30 cellular contexts compared by ENCODE assay signal in genomic region chr2:61233581-61233980, GRCh38.
A peak's percentile ranks its signal among the peaks of the same experiment; 100 is the strongest.
DNase-seq lines count a peak whose midpoint lies in the region; ATAC-seq and TF ChIP-seq lines count a peak whose summit lies in the region.
"Had no signal": no experiment of that assay in that cellular context is flagged by ENCODE, and none has a peak within 500 bp of the region (broad histone marks: within the 10 kb centered on the region; RNA-seq: fewer than 3 reads in every experiment).

No MANE protein-coding gene starts in this region.

- peak; percentile 8 for DNase-seq in activated T-cell treated with anti-CD3 and anti-CD28 coated beads for 48 hours (ENCODE audit: low read depth)
- no peak for DNase-seq in activated T-cell treated with anti-CD3 and anti-CD28 coated beads for 4 hours
- peak; percentile 29 for DNase-seq in ELR (ENCODE audit: low read depth)
- DNase-seq in NB4 (ENCODE audit: low read depth), result peak; percentile 13
- no peak for DNase-seq in naive B cell
- no peak for DNase-seq in NCI-H748 (lab: John Stamatoyannopoulos, UW; ENCODE audit: unreplicated experiment)
- no peak for DNase-seq in trophoblast cell
- DNase-seq: activated effector memory CD4-positive, alpha-beta T cell treated with Interleukin-2 at 50 U/mL for 16 hours; adrenal gland; CD8-positive, alpha-beta memory T cell; central memory CD4-positive, alpha-beta T cell; foreskin fibroblast; H7; KBM-7; mesendoderm; MG63; NCI-H1417 treated with DMSO at 0.1 percent for 48 hours; NCI-H2081; NCI-H2227 treated with DMSO at 0.1 percent for 48 hours; NCI-H526 treated with DMSO at 0.1 percent for 48 hours; posterior cingulate gyrus; SK-N-SH; transverse colon had no signal

- no peaks in the 10 kb centered on the region for H3K9me3 Mint-ChIP-seq in naive B cell
- H3K9me3 Mint-ChIP-seq: CD8-positive, alpha-beta memory T cell; dendritic cell treated with granulocyte-macrophage colony-stimulating factor and Interleukin-4, amounts not matched to agents 40 ng/mL and 50 ng/mL, for 4 days had no signal

- no peak overlapping the region for H3K23ac ChIP-seq in trophoblast cell (ENCODE audit: low read length)

- H3K27ac Mint-ChIP-seq in naive B cell, result peak overlapping the region in 5 of 6 donors; percentile 13 to 94 (median 24)
- H3K27ac Mint-ChIP-seq: dendritic cell treated with granulocyte-macrophage colony-stimulating factor and Interleukin-4, amounts not matched to agents 40 ng/mL and 50 ng/mL, for 4 days had no signal

- H3K4ac ChIP-seq in trophoblast cell (ENCODE audit: low read depth, low read length), result no peak overlapping the region

- H3K9me3 ChIP-seq in trophoblast cell (ENCODE audit: insufficient read depth, low read depth, low read length), result no peaks in the 10 kb centered on the region
- H3K9me3 ChIP-seq: adrenal gland, MG63, right atrium auricular region, SK-N-SH, transverse colon had no signal

- no peak for ATAC-seq in naive B cell (ENCODE audit: low read depth in 2 of 2)
- ATAC-seq in HG02588 (IDR thresholded peaks at IDR 0.05; ENCODE audit: unreplicated experiment), result no peak
- ATAC-seq: esophagus mucosa, left lobe of liver, Right ventricle myocardium inferior had no signal

- no peak overlapping the region for H2BK120ac ChIP-seq in trophoblast cell (ENCODE audit: insufficient read depth, low read length, poor library complexity)

- no peak overlapping the region for H4K91ac ChIP-seq in trophoblast cell (ENCODE audit: low read depth, low read length)

- no peaks in the 10 kb centered on the region for H3K79me2 ChIP-seq in trophoblast cell (ENCODE audit: control insufficient read depth, insufficient read depth, low read length, poor library complexity)

- no peak overlapping the region for H2AK5ac ChIP-seq in trophoblast cell (ENCODE audit: low read length)

- no peaks in the 10 kb centered on the region for H3K27me3 ChIP-seq in trophoblast cell (ENCODE audit: insufficient read depth, low read length)
- H3K27me3 ChIP-seq: adrenal gland, MG63, right atrium auricular region, transverse colon had no signal

- no peak overlapping the region for H2AFZ ChIP-seq in trophoblast cell (ENCODE audit: insufficient read depth, low read length, poor library complexity)

- H3K27me3 Mint-ChIP-seq in naive B cell, result no peaks in the 10 kb centered on the region
- H3K27me3 Mint-ChIP-seq: CD8-positive, alpha-beta memory T cell; dendritic cell treated with granulocyte-macrophage colony-stimulating factor and Interleukin-4, amounts not matched to agents 40 ng/mL and 50 ng/mL, for 4 days had no signal

- peaks cover 11 to 13% (median 12%) of the 10 kb centered on the region in 3 donors for H3K4me1 Mint-ChIP-seq in naive B cell

- no peak for TF ChIP-seq CTCF in NB4 (IDR thresholded peaks at IDR 0.05; ENCODE audit: low read depth, low read length)

- no peak overlapping the region for H4K12ac ChIP-seq in trophoblast cell (ENCODE audit: low read depth, low read length)

- H3K36me3 ChIP-seq in trophoblast cell (ENCODE audit: control insufficient read depth in 1 of 2, insufficient read depth in 2 of 2, low read length in 2 of 2), result peaks cover 8 to 23% of the 10 kb centered on the region in 2 experiments

- H2BK12ac ChIP-seq in trophoblast cell (ENCODE audit: low read length), result no peak overlapping the region

- no peak overlapping the region for H3K4me3 Mint-ChIP-seq in naive B cell
- H3K4me3 Mint-ChIP-seq: CD8-positive, alpha-beta memory T cell; dendritic cell treated with granulocyte-macrophage colony-stimulating factor and Interleukin-4, amounts not matched to agents 40 ng/mL and 50 ng/mL, for 4 days had no signal

- no peak overlapping the region for H4K8ac ChIP-seq in trophoblast cell (ENCODE audit: low read depth, low read length)

- H3K36me3 Mint-ChIP-seq in naive B cell, result peaks cover 20 to 24% of the 10 kb centered on the region in 2 donors

- no peak overlapping the region for H3K27ac ChIP-seq in trophoblast cell (ENCODE audit: low read depth, low read length)
- H3K27ac ChIP-seq: adrenal gland, right atrium auricular region, transverse colon had no signal

- no peak overlapping the region for H3K4me3 ChIP-seq in NB4 (ENCODE audit: low read depth, low read length)
- H3K4me3 ChIP-seq in trophoblast cell (ENCODE audit: low read depth, low read length), result no peak overlapping the region
- H3K4me3 ChIP-seq: adrenal gland, MG63, right atrium auricular region, smooth muscle cell, transverse colon had no signal

- H3K14ac ChIP-seq in trophoblast cell (ENCODE audit: low read length), result no peak overlapping the region

- no CpG with 5 or more reads among the region's 1 CpG for WGBS in trophoblast cell (ENCODE audit: extremely low coverage, insufficient coverage, insufficient read length)

- TF ChIP-seq POLR2A in NB4 (IDR thresholded peaks at IDR 0.05; ENCODE audit: extremely low read depth, insufficient read length), result no peak

- no peak overlapping the region for H3K4me2 ChIP-seq in trophoblast cell (ENCODE audit: low read length)
- H3K4me2 ChIP-seq: SK-N-SH, smooth muscle cell had no signal

- no peaks in the 10 kb centered on the region for H3K4me1 ChIP-seq in trophoblast cell (ENCODE audit: control insufficient read depth in 1 of 2, insufficient read depth in 2 of 2, low read length in 2 of 2)
- H3K4me1 ChIP-seq: adrenal gland, right atrium auricular region, transverse colon had no signal

- no peak overlapping the region for H3K9ac ChIP-seq in trophoblast cell (ENCODE audit: low read length)
- H3K9ac ChIP-seq: SK-N-SH had no signal

- no peaks in the 10 kb centered on the region for H3K79me1 ChIP-seq in trophoblast cell (ENCODE audit: low read length)

- no peak overlapping the region for H3K18ac ChIP-seq in trophoblast cell (ENCODE audit: low read length)

- no peak overlapping the region for H2BK5ac ChIP-seq in trophoblast cell (ENCODE audit: low read depth, low read length, poor library complexity)

Comparison
In these comparisons a context has a peak if more than half of its experiments do, and no peak if none do; other contexts are left out.
1. DNase-seq: peak in activated T-cell treated with anti-CD3 and anti-CD28 coated beads for 48 hours (single experiment), ELR (single experiment) and NB4 (single experiment); none in activated T-cell treated with anti-CD3 and anti-CD28 coated beads for 4 hours (single experiment), naive B cell (single experiment), NCI-H748 (single experiment) and trophoblast cell (0 of 2).